9 cellular contexts compared by ENCODE assay signal in genomic region chr7:149874644-149875028, GRCh38. TPM values are rescaled to one million over a fixed set of nuclear protein-coding genes. Genes with fewer than 3 reads are reported as not detected.
DNase-seq lines count a peak whose midpoint lies in the region; ATAC-seq and TF ChIP-seq lines count a peak whose summit lies in the region.
"Had no signal": no experiment of that assay in that cellular context is flagged by ENCODE, and none has a peak within 500 bp of the region (broad histone marks: within the 10 kb centered on the region; RNA-seq: fewer than 3 reads in every experiment).

No MANE protein-coding gene starts in this region.

- 79 to 81% methylated on average over 8 of the region's 8 CpGs for WGBS in sigmoid colon, 2 donors

- H3K4me3 ChIP-seq in GM08714 (ENCODE audit: low read length) (peak overlapping the region; percentile 75), OCI-LY7 (ENCODE audit: low read depth, low read length, poor library complexity, severe bottlenecking) (peak overlapping the region; percentile 75), epithelial cell of proximal tubule (ENCODE audit: low read depth, low read length) (peak overlapping the region; percentile 84), sigmoid colon (peak overlapping the region in 3 of 4 donors; percentile 77 to 93 (median 88))

- H3K9me2 ChIP-seq in OCI-LY7 (ENCODE audit: insufficient read depth, low read length), result no peaks in the 10 kb centered on the region

- TF ChIP-seq POLR2A in sigmoid colon (IDR thresholded peaks at IDR 0.05), result no peak

- ATAC-seq in HG03045 (IDR thresholded peaks at IDR 0.05; ENCODE audit: unreplicated experiment) (no peak), GM21786 (IDR thresholded peaks at IDR 0.05; ENCODE audit: unreplicated experiment) (no peak)

- peak overlapping the region; percentile 76 for H3K4me2 ChIP-seq in OCI-LY7 (ENCODE audit: low read length)

- no peak overlapping the region for H3K27ac ChIP-seq in OCI-LY7 (ENCODE audit: low read depth, low read length, poor library complexity, severe bottlenecking)
- no peak overlapping the region for H3K27ac ChIP-seq in sigmoid colon

- CTCF ChIA-PET in OCI-LY7 (lab: Charles Lee; ENCODE audit: unreplicated experiment), result interaction anchor here (0.9 kb wide), 1 partner anchor 9 kb away, joined by 3 read pairs; no protein-coding TSS in a partner anchor

- H3K79me2 ChIP-seq in OCI-LY7 (ENCODE audit: insufficient read depth, low read depth, low read length), result no peaks in the 10 kb centered on the region

- POLR2A ChIA-PET in OCI-LY7 (lab: Charles Lee), result interaction anchor here (0.8 kb wide), 1 partner anchor 513 kb away, joined by 5 read pairs; no protein-coding TSS in a partner anchor

- no peak for TF ChIP-seq EP300 in sigmoid colon (IDR thresholded peaks at IDR 0.05)

- peak overlapping the region; percentile 65 for H2AFZ ChIP-seq in OCI-LY7 (ENCODE audit: low read length)

- H3K9me3 ChIP-seq in OCI-LY7 (ENCODE audit: low read length), result no peaks in the 10 kb centered on the region
- H3K9me3 ChIP-seq in sigmoid colon, result no peaks in the 10 kb centered on the region

- H4K20me1 ChIP-seq in OCI-LY7 (ENCODE audit: insufficient read depth, low read length), result no peaks in the 10 kb centered on the region

- intact Hi-C loops in OCI-LY7 (cut with micrococcal nuclease; ENCODE audit: unreplicated experiment), result loop anchor here (5.0 kb wide), 1 partner anchor 1023 kb away; no protein-coding TSS in a partner anchor
- intact Hi-C loops in sigmoid colon (cut with DNase I), result loop anchor here (5.0 to 10.0 kb wide), 2 partner anchors 102 to 530 kb away; partner anchors contain the start of gene ZNF467

- DNase-seq in OCI-LY7 (ENCODE audit: low spot score) (no peak), epithelial cell of proximal tubule (ENCODE audit: low read depth) (no peak), sigmoid colon (no peak), DMS114 treated with DMSO at 0.1 percent for 48 hours (lab: John Stamatoyannopoulos, UW; ENCODE audit: unreplicated experiment) (no peak)
- DNase-seq in activated effector memory CD4-positive, alpha-beta T cell treated with anti-CD3 and anti-CD28 coated beads, Interleukin-2, amount 50 U/mL, for 16 hours, result no peak
- DNase-seq: foreskin melanocyte had no signal

- no peak for TF ChIP-seq CTCF in OCI-LY7 (conservative IDR thresholded peaks at IDR 0.05; ENCODE audit: low read length)
- TF ChIP-seq CTCF in epithelial cell of proximal tubule (conservative IDR thresholded peaks at IDR 0.05; ENCODE audit: low read depth, low read length), result no peak
- TF ChIP-seq CTCF in sigmoid colon (IDR thresholded peaks at IDR 0.05), result no peak

- H3K36me3 ChIP-seq in OCI-LY7 (ENCODE audit: insufficient read depth, low read length), result no peaks in the 10 kb centered on the region
- H3K36me3 ChIP-seq in sigmoid colon, result no peaks in the 10 kb centered on the region

- H3K4me1 ChIP-seq in OCI-LY7 (ENCODE audit: insufficient read depth, low read length, poor library complexity, severe bottlenecking) (peaks cover 36% of the 10 kb centered on the region), sigmoid colon (peaks cover 0 to 24% (median 17%) of the 10 kb centered on the region in 4 donors)

- BruUV-seq in OCI-LY7 (replicated peaks; lab: Mats Ljungman, UMichigan), result TSS peak; percentile 56

- H3K27me3 ChIP-seq in sigmoid colon, result no peaks in the 10 kb centered on the region

RNA-seq across cellular contexts. Expression of gene ATP6V0E2, which starts 0.9 kb away (rescaled TPM):
- 35.2 and 38.6 TPM in 2 replicates for total RNA-seq in OCI-LY7 (2014; rRNA removed; shearing (Covaris generic))
- total RNA-seq in OCI-LY7 (2022) (48.1 and 48.3 TPM in 2 replicates), epithelial cell of proximal tubule (57.3 and 62.2 TPM in 2 replicates), sigmoid colon (10 to 100 TPM; 16.6 to 41.7 (median 29.9) TPM)
- polyA plus RNA-seq in sigmoid colon, result 10 to 100 TPM; 13.2 to 45.5 (median 22.8) TPM

RNA-seq across cellular contexts. Expression of gene ZNF862, which starts 36.5 kb away (rescaled TPM):
- 7.9 and 9.2 TPM in 2 replicates for total RNA-seq in OCI-LY7 (2014; rRNA removed; shearing (Covaris generic))
- 9.1 and 12.1 TPM in 2 replicates for total RNA-seq in OCI-LY7 (2022)
- 0.80 and 8.0 TPM in 2 replicates for total RNA-seq in epithelial cell of proximal tubule
- total RNA-seq in sigmoid colon, result 10 to 100 TPM; 12.5 to 23.8 (median 15.9) TPM
- 1 to 10 TPM in 2 of 3 donors, under 1 TPM in 1; 0.92 to 9.6 (median 6.0) TPM for polyA plus RNA-seq in sigmoid colon
